In the genomic region with DNA sequence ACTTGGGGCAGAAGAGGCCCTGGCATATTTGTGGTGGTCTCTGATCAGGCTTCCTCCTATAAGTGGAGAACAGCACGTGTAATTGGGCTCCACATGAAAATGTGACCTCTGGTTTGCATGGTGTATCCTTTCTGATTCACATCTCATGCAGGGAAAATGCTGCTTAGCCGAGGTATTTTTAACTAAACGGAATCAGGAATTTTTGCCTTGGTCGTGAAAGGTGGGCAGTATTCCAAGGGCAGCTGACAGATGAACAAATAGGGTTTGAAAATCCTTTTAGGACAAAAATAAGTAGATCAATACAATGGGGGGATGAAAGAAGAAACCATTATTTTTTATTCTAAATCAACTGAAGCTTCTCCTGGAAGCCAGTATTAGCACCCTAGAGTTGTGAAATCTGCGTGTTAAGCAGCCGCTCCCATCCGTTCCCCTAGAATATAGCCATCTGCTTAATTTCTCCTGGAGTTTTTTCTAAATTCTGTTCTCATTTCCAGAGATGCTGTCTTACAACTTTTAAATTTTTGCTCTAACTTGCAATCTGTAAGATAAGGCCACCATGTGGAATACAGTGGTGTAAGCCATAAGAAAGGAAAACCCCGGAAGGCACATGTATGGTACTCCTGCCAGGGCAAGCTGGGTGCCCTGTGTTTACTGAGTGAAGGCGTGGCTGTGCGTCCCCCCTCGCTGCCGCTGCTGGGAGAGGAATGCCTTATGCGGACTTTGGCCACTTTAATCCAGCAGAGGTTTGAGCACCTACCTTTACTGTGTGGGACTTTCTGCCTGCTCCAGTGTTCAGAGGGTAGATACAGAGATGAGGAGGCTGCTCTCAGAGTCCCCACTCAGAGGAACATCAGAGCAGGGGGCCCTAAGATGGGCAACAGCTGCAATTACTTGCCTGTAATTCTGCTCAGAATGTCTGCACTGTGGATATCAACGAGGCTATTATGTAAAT, we compare ENCODE assay signal across 15 cellular contexts. TPM values are rescaled to one million over a fixed set of nuclear protein-coding genes. Genes with fewer than 3 reads are reported as not detected.
DNase-seq lines count a peak whose midpoint lies in the region; ATAC-seq and TF ChIP-seq lines count a peak whose summit lies in the region.
"Had no signal": no experiment of that assay in that cellular context is flagged by ENCODE, and none has a peak within 500 bp of the region (broad histone marks: within the 10 kb centered on the region; RNA-seq: fewer than 3 reads in every experiment).

No MANE protein-coding gene starts in this region.

- intact Hi-C loops in Right ventricle myocardium inferior (cut with DNase I), result no loop called here
- intact Hi-C loops in left cardiac atrium (cut with DNase I), result no loop called here

- ATAC-seq in Right ventricle myocardium inferior (peak; percentile 20), left cardiac atrium (no peak)
- ATAC-seq: activated CD4-positive, alpha-beta T cell treated with anti-CD3 and anti-CD28 coated beads for 36 hours; activated T-cell treated with anti-CD3 and anti-CD28 coated beads, Interleukin-2, amount 50 U/mL, for 4 hours; T-helper 17 cell had no signal

- no peak for DNase-seq in Right ventricle myocardium inferior (ENCODE audit: missing footprints)
- DNase-seq in left cardiac atrium, result no peak
- peak; percentile 92 for DNase-seq in fibroblast of villous mesenchyme (ENCODE audit: low read depth)
- DNase-seq in mucosa of gallbladder (ENCODE audit: low spot score), result peak; percentile 87
- no peak for DNase-seq in NCI-H345 (lab: John Stamatoyannopoulos, UW)
- DNase-seq in NCI-H69 (lab: John Stamatoyannopoulos, UW), result no peak
- no peak for DNase-seq in NCI-H524 (lab: John Stamatoyannopoulos, UW)
- no peak for DNase-seq in iPS-NIHi11 (ENCODE audit: low spot score)
- DNase-seq: 8988T; activated CD4-positive, alpha-beta T cell treated with anti-CD3 and anti-CD28 coated beads for 36 hours; activated T-cell treated with anti-CD3 and anti-CD28 coated beads, Interleukin-2, amount 50 U/mL, for 4 hours; COR-L47; NCI-H1092 treated with DMSO at 0.1 percent for 48 hours; NCI-H446; T-helper 17 cell had no signal

- no peak overlapping the region for H3K4me3 ChIP-seq in fibroblast of villous mesenchyme (ENCODE audit: low read depth, low read length)

- TF ChIP-seq CTCF in fibroblast of villous mesenchyme (IDR thresholded peaks at IDR 0.05; ENCODE audit: insufficient read depth, low read depth, low read length), result peak; percentile 12

RNA-seq across cellular contexts. Expression of gene SYNJ2, which starts 52.4 kb away (rescaled TPM):
- total RNA-seq in Right ventricle myocardium inferior (15.0 TPM), left cardiac atrium (10 to 100 TPM; 10.2 to 23.4 TPM), fibroblast of villous mesenchyme (36.7 and 53.1 TPM in 2 replicates), mucosa of gallbladder (26.8 TPM)

Comparison
In these comparisons a context has a peak if more than half of its experiments do, and no peak if none do; other contexts are left out.
1. DNase-seq: peak in fibroblast of villous mesenchyme (single experiment) and mucosa of gallbladder (single experiment); none in Right ventricle myocardium inferior (single experiment), left cardiac atrium (single experiment), NCI-H345 (single experiment), NCI-H69 (single experiment), NCI-H524 (0 of 2) and iPS-NIHi11 (single experiment).